Comparison of ENCODE assay signal across 14 cellular contexts in genomic region chr14:103949386-103949785, GRCh38. TPM values are rescaled to one million over a fixed set of nuclear protein-coding genes. Genes with fewer than 3 reads are reported as not detected.
"Had no signal": no experiment of that assay in that cellular context is flagged by ENCODE, and none has a peak within 500 bp of the region (broad histone marks: within the 10 kb centered on the region; RNA-seq: fewer than 3 reads in every experiment).

No MANE protein-coding gene starts in this region.

- H3K27ac Mint-ChIP-seq: activated CD4-positive, alpha-beta memory T cell treated with anti-CD3 and anti-CD28 coated beads for 36 hours; activated CD4-positive, alpha-beta T cell treated with anti-CD3 and anti-CD28 coated beads for 36 hours; activated naive CD4-positive, alpha-beta T cell treated with anti-CD3 and anti-CD28 coated beads, Interleukin-2, amount 50 U/mL, for 24 hours; activated T-cell treated with anti-CD3 and anti-CD28 coated beads, Interleukin-2, amount 50 U/mL, for 24 hours; neural progenitor cell; stimulated activated naive CD8-positive, alpha-beta T cell treated with anti-CD3 and anti-CD28 coated beads, Interleukin-15, amount 100 ng/mL, for 72 hours; T-helper 17 cell had no signal

- H3K4me1 Mint-ChIP-seq: activated CD4-positive, alpha-beta T cell treated with anti-CD3 and anti-CD28 coated beads for 36 hours; activated naive CD4-positive, alpha-beta T cell treated with anti-CD3 and anti-CD28 coated beads, Interleukin-2, amount 50 U/mL, for 24 hours; neural progenitor cell; stimulated activated naive CD8-positive, alpha-beta T cell treated with anti-CD3 and anti-CD28 coated beads, Interleukin-15, amount 100 ng/mL, for 72 hours; T-helper 17 cell had no signal

- ATAC-seq: activated CD4-positive, alpha-beta T cell treated with anti-CD3 and anti-CD28 coated beads for 36 hours; body of pancreas; right lobe of liver; stimulated activated naive CD8-positive, alpha-beta T cell treated with anti-CD3 and anti-CD28 coated beads, Interleukin-15, amount 100 ng/mL, for 72 hours; T-helper 17 cell had no signal

- H3K9me3 Mint-ChIP-seq: activated CD4-positive, alpha-beta memory T cell treated with anti-CD3 and anti-CD28 coated beads for 36 hours; activated naive CD4-positive, alpha-beta T cell treated with anti-CD3 and anti-CD28 coated beads, Interleukin-2, amount 50 U/mL, for 24 hours; stimulated activated naive CD8-positive, alpha-beta T cell treated with anti-CD3 and anti-CD28 coated beads, Interleukin-15, amount 100 ng/mL, for 72 hours had no signal

- DNase-seq: activated CD4-positive, alpha-beta memory T cell treated with anti-CD3 and anti-CD28 coated beads for 36 hours; activated CD4-positive, alpha-beta T cell treated with anti-CD3 and anti-CD28 coated beads for 36 hours; activated T-cell treated with anti-CD3 and anti-CD28 coated beads, Interleukin-2, amount 50 U/mL, for 24 hours; amygdala; body of pancreas; effector memory CD4-positive, alpha-beta T cell; islet precursor cell; midbrain; ovary; right lobe of liver; stimulated activated naive CD8-positive, alpha-beta T cell treated with anti-CD3 and anti-CD28 coated beads, Interleukin-15, amount 100 ng/mL, for 72 hours; T-helper 17 cell had no signal

- H3K4me3 Mint-ChIP-seq: activated CD4-positive, alpha-beta memory T cell treated with anti-CD3 and anti-CD28 coated beads for 36 hours; activated CD4-positive, alpha-beta T cell treated with anti-CD3 and anti-CD28 coated beads for 36 hours; activated naive CD4-positive, alpha-beta T cell treated with anti-CD3 and anti-CD28 coated beads, Interleukin-2, amount 50 U/mL, for 24 hours; activated T-cell treated with anti-CD3 and anti-CD28 coated beads, Interleukin-2, amount 50 U/mL, for 24 hours; neural progenitor cell; stimulated activated naive CD8-positive, alpha-beta T cell treated with anti-CD3 and anti-CD28 coated beads, Interleukin-15, amount 100 ng/mL, for 72 hours; T-helper 17 cell had no signal

RNA-seq across cellular contexts. Expression of gene RD3L, which starts 7.1 kb away (rescaled TPM):
- polyA plus RNA-seq: ovary had no signal
